8 cellular contexts compared by ENCODE assay signal in the genomic region with DNA sequence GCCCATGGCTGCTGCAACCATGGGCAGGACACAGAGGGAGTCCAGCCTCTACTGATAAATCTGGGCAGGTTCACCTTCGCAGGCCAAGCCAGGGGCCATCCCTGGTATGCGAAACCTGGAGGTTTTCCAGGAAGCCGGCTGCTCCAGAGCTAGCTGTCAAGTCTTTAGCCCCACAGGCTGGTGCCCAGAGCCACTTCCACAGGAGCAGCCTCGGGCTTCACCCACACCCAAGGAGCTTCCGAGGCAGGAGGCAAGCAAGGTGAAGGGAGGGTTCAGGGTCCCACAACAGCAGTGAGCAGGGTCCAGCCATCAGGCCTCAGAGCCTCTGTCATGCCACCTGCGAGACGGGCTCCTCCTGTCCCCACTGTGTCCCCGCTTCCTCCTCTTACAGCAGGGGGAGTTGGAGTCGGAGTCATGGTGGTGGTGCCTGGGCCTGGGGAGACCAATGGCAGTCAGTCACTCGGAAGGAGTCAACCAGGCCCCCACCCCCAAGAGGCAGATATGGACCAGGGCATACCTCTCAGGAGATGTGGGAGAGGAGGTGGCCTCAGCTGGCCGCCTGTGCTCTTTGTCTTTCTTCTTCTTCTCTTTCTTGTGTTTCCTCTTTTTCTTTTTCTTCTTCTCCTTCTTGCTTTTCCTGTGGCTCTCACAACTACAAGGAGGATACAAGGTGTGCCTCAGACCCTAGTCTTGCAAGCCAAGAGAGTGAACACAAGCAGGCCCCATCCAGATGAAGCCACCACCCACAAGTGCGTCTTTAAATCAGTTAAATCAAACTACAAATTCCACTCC. TPM values are rescaled to one million over a fixed set of nuclear protein-coding genes. Genes with fewer than 3 reads are reported as not detected.
DNase-seq lines count a peak whose midpoint lies in the region; ATAC-seq and TF ChIP-seq lines count a peak whose summit lies in the region.

No MANE protein-coding gene starts in this region.

- TSS peak; percentile 98 for BruUV-seq in Panc1 (replicated peaks; lab: Mats Ljungman, UMichigan)

- H3K4me1 ChIP-seq in Panc1 (ENCODE audit: control insufficient read depth, insufficient read depth, low read length) = peaks cover 27% of the 10 kb centered on the region
- H3K4me1 ChIP-seq in fibroblast of lung (ENCODE audit: control insufficient read depth, extremely low read depth, insufficient read depth, low read length) = no peaks in the 10 kb centered on the region
- H3K4me1 ChIP-seq in stomach = peaks cover 20 to 63% (median 53%) of the 10 kb centered on the region in 4 donors
- peaks cover 43% of the 10 kb centered on the region for H3K4me1 ChIP-seq in vagina

- H3K4me3 ChIP-seq in Panc1 (ENCODE audit: low read depth in 2 of 2, low read length in 2 of 2) (peak overlapping the region in 1 of 2 experiments; percentile 71; a peak in 3 of 4 replicates), fibroblast of lung (replicated peaks in 1 of 4; ENCODE audit: control extremely low read depth in 1 of 4, insufficient read depth in 1 of 4, low read depth in 3 of 4, low read length in 4 of 4) (peak overlapping the region in 1 of 4 experiments; percentile 83), stomach (peak overlapping the region in 1 of 4 donors; percentile 88), vagina (peak overlapping the region in 1 of 2 donors; percentile 83)

- ATAC-seq in Panc1 (no peak), HG03571 (IDR thresholded peaks at IDR 0.05; ENCODE audit: unreplicated experiment) (no peak)

- CTCF ChIA-PET in Panc1 (lab: Charles Lee) = no interaction called here

- peaks cover 3% of the 10 kb centered on the region for H4K20me1 ChIP-seq in fibroblast of lung (ENCODE audit: control insufficient read depth, extremely low read depth, insufficient read depth, low read length)

- H3K9me3 ChIP-seq in Panc1 (ENCODE audit: control insufficient read depth, insufficient read depth, low read depth, low read length) (no peaks in the 10 kb centered on the region), fibroblast of lung (ENCODE audit: control insufficient read depth, insufficient read depth, low read depth, low read length) (no peaks in the 10 kb centered on the region), stomach (no peaks in the 10 kb centered on the region), vagina (no peaks in the 10 kb centered on the region)

- 57 to 71% (median 62%) methylated on average over 9 to 12 of the region's 12 CpGs for WGBS in stomach, 5 donors

- H3K36me3 Mint-ChIP-seq in activated T-cell treated with anti-CD3 and anti-CD28 coated beads, Interleukin-2, amount 50 U/mL, for 24 hours (ENCODE audit: low read depth) = peaks cover 79% of the 10 kb centered on the region

- peaks cover 30% of the 10 kb centered on the region for H3K4me1 Mint-ChIP-seq in activated T-cell treated with anti-CD3 and anti-CD28 coated beads, Interleukin-2, amount 50 U/mL, for 24 hours (ENCODE audit: low read depth)

- no peak for TF ChIP-seq EP300 in stomach (IDR thresholded peaks at IDR 0.05)

- H3K36me3 ChIP-seq in Panc1 (ENCODE audit: control insufficient read depth, insufficient read depth, low read length) = peaks cover 8% of the 10 kb centered on the region
- H3K36me3 ChIP-seq in fibroblast of lung (ENCODE audit: control insufficient read depth, insufficient read depth, low read length) = peaks cover 42% of the 10 kb centered on the region
- H3K36me3 ChIP-seq in stomach = peaks cover 51 to 64% (median 57%) of the 10 kb centered on the region in 4 donors
- H3K36me3 ChIP-seq in vagina = peaks cover 0 to 44% of the 10 kb centered on the region in 2 donors

- POLR2A ChIA-PET in Panc1 (lab: Charles Lee) = no interaction called here

- H3K79me2 ChIP-seq in fibroblast of lung (ENCODE audit: control insufficient read depth, insufficient read depth, low read length) = peaks cover 51% of the 10 kb centered on the region

- TF ChIP-seq POLR2A in stomach (IDR thresholded peaks at IDR 0.05) (no peak), vagina (IDR thresholded peaks at IDR 0.05) (no peak)

- H3K27me3 ChIP-seq in Panc1 (ENCODE audit: control insufficient read depth, insufficient read depth, low read length) (no peaks in the 10 kb centered on the region), fibroblast of lung (ENCODE audit: control insufficient read depth, insufficient read depth, low read length) (no peaks in the 10 kb centered on the region), stomach (no peaks in the 10 kb centered on the region), vagina (no peaks in the 10 kb centered on the region)

- peak overlapping the region; percentile 35 for H3K4me2 ChIP-seq in fibroblast of lung (ENCODE audit: extremely low read depth, insufficient read depth, low read length)

- H3K27ac Mint-ChIP-seq in activated T-cell treated with anti-CD3 and anti-CD28 coated beads, Interleukin-2, amount 50 U/mL, for 24 hours = peak overlapping the region; percentile 87

- TF ChIP-seq CTCF in Panc1 (IDR thresholded peaks at IDR 0.05) (no peak), fibroblast of lung (conservative IDR thresholded peaks at IDR 0.05 in 1 of 2, IDR thresholded peaks at IDR 0.05 in 1 of 2; ENCODE audit: low read depth in 1 of 2, low read length in 2 of 2) (no peak), stomach (IDR thresholded peaks at IDR 0.05) (no peak), vagina (IDR thresholded peaks at IDR 0.05) (no peak)

- H3K4me3 Mint-ChIP-seq in activated T-cell treated with anti-CD3 and anti-CD28 coated beads, Interleukin-2, amount 50 U/mL, for 24 hours = peak overlapping the region; percentile 92

- peak; percentile 32 for DNase-seq in activated T-cell treated with anti-CD3 and anti-CD28 coated beads, Interleukin-2, amount 50 U/mL, for 24 hours
- DNase-seq in activated T-cell treated with anti-CD3 and anti-CD28 coated beads for 4 hours (no peak), Panc1 (ENCODE audit: low read depth, low spot score) (no peak), fibroblast of lung (ENCODE audit: low read depth in 2 of 2) (no peak), stomach (peak; percentile 45), vagina (ENCODE audit: extremely low spot score in 2 of 2) (no peak), nucleus accumbens (lab: John Stamatoyannopoulos, UW) (no peak)

- 0 out of 2 replicates have a peak overlapping the region, but pooled peaks have one; percentile 17 for H3K27ac ChIP-seq in Panc1 (ENCODE audit: low read length)
- no peak overlapping the region for H3K27ac ChIP-seq in fibroblast of lung (ENCODE audit: insufficient read depth, low read length)
- H3K27ac ChIP-seq in stomach = peak overlapping the region in 4 of 5 donors; percentile 90 to 96 (median 95)
- H3K27ac ChIP-seq in vagina = no peak overlapping the region

- intact Hi-C loops in Panc1 (cut with micrococcal nuclease; ENCODE audit: unreplicated experiment) (no loop called here), stomach (cut with DNase I; ENCODE audit: low total_unique reads) (no loop called here), vagina (cut with DNase I) (no loop called here)

- H3K9me3 Mint-ChIP-seq in activated T-cell treated with anti-CD3 and anti-CD28 coated beads, Interleukin-2, amount 50 U/mL, for 24 hours = no peaks in the 10 kb centered on the region

- no peaks in the 10 kb centered on the region for H3K27me3 Mint-ChIP-seq in activated T-cell treated with anti-CD3 and anti-CD28 coated beads, Interleukin-2, amount 50 U/mL, for 24 hours

- in situ Hi-C loops in Panc1 (cut with HindIII; ENCODE audit: low pct_unique_long_range_greater_than_20kb, low sequenced_read_pairs) = no loop called here

- no peak overlapping the region for H3K9ac ChIP-seq in fibroblast of lung (ENCODE audit: insufficient read depth, low read length)

- H2AFZ ChIP-seq in fibroblast of lung (ENCODE audit: low read length) = no peak overlapping the region

RNA-seq across cellular contexts. Expression of a gene that starts 2.1 kb away (rescaled TPM):
- total RNA-seq in Panc1 (2021; ENCODE audit: unreplicated experiment) = 24.9 TPM
- 28.1 TPM for polyA plus RNA-seq in Panc1 (2012; ENCODE audit: insufficient read length)
- total RNA-seq in fibroblast of lung = 7.6 and 8.0 TPM in 2 replicates
- polyA plus RNA-seq in fibroblast of lung = 4.8 and 7.0 TPM in 2 replicates
- polyA plus RNA-seq in fibroblast of lung (2012) = 8.5 and 15.4 TPM in 2 replicates
- polyA minus RNA-seq in fibroblast of lung (ENCODE audit: low replicate concordance) = 2.6 and 6.9 TPM in 2 replicates
- total RNA-seq in stomach = 10 to 100 TPM in 2 of 5 donors, 1 to 10 TPM in 2, under 1 TPM in 1; 0.58 to 94.7 (median 5.0) TPM
- polyA plus RNA-seq in stomach = 10 to 100 TPM; 12.8 to 30.5 (median 20.0) TPM
- 14.7 TPM for total RNA-seq in vagina

RNA-seq across cellular contexts. Expression of a gene that starts 8.1 kb away (rescaled TPM):
- total RNA-seq in Panc1 (2021; ENCODE audit: unreplicated experiment) = 53.0 TPM
- 128 TPM for polyA plus RNA-seq in Panc1 (2012; ENCODE audit: insufficient read length)
- 51.7 and 61.6 TPM in 2 replicates for total RNA-seq in fibroblast of lung
- polyA plus RNA-seq in fibroblast of lung = 39.5 and 41.0 TPM in 2 replicates
- 55.0 and 70.4 TPM in 2 replicates for polyA plus RNA-seq in fibroblast of lung (2012)
- 7.1 and 30.6 TPM in 2 replicates for polyA minus RNA-seq in fibroblast of lung (ENCODE audit: low replicate concordance)
- total RNA-seq in stomach = 100 to 1,000 TPM in 1 of 5 donors, 10 to 100 TPM in 4; 18.7 to 101 (median 77.4) TPM
- 100 to 1,000 TPM; 136 to 158 (median 156) TPM for polyA plus RNA-seq in stomach
- total RNA-seq in vagina = 73.7 TPM

RNA-seq across cellular contexts. Expression of a gene that starts 18.5 kb away (rescaled TPM):
- 321 TPM for total RNA-seq in Panc1 (2021; ENCODE audit: unreplicated experiment)
- polyA plus RNA-seq in Panc1 (2012; ENCODE audit: insufficient read length) = 556 TPM
- 195 and 261 TPM in 2 replicates for total RNA-seq in fibroblast of lung
- polyA plus RNA-seq in fibroblast of lung = 546 and 642 TPM in 2 replicates
- 456 and 567 TPM in 2 replicates for polyA plus RNA-seq in fibroblast of lung (2012)
- polyA minus RNA-seq in fibroblast of lung (ENCODE audit: low replicate concordance) = 684 and 840 TPM in 2 replicates
- total RNA-seq in stomach = 100 to 1,000 TPM; 111 to 289 (median 131) TPM
- 100 to 1,000 TPM; 230 to 310 (median 271) TPM for polyA plus RNA-seq in stomach
- 295 TPM for total RNA-seq in vagina

RNA-seq across cellular contexts. Expression of a gene that starts 39.1 kb away (rescaled TPM):
- 188 TPM for total RNA-seq in Panc1 (2021; ENCODE audit: unreplicated experiment)
- polyA plus RNA-seq in Panc1 (2012; ENCODE audit: insufficient read length) = 362 TPM
- 325 and 479 TPM in 2 replicates for total RNA-seq in fibroblast of lung
- 217 and 286 TPM in 2 replicates for polyA plus RNA-seq in fibroblast of lung
- 265 and 391 TPM in 2 replicates for polyA plus RNA-seq in fibroblast of lung (2012)
- 101 and 146 TPM in 2 replicates for polyA minus RNA-seq in fibroblast of lung (ENCODE audit: low replicate concordance)
- total RNA-seq in stomach = 100 to 1,000 TPM; 179 to 326 (median 230) TPM
- polyA plus RNA-seq in stomach = 100 to 1,000 TPM; 457 to 613 (median 592) TPM
- total RNA-seq in vagina = 299 TPM

RNA-seq across cellular contexts. Expression of a gene that starts 48.7 kb away (rescaled TPM):
- total RNA-seq in Panc1 (2021; ENCODE audit: unreplicated experiment) = 2.4 TPM
- polyA plus RNA-seq in Panc1 (2012; ENCODE audit: insufficient read length) = 4.4 TPM
- total RNA-seq in fibroblast of lung = 6.7 and 13.4 TPM in 2 replicates
- polyA plus RNA-seq in fibroblast of lung = 1.3 and 1.4 TPM in 2 replicates
- polyA plus RNA-seq in fibroblast of lung (2012) = 5.0 and 5.3 TPM in 2 replicates
- 4.0 and 4.4 TPM in 2 replicates for polyA minus RNA-seq in fibroblast of lung (ENCODE audit: low replicate concordance)
- 10 to 100 TPM in 1 of 5 donors, 1 to 10 TPM in 2, not detected in 2; 1.3 to 26.6 (median 1.7) TPM for total RNA-seq in stomach
- polyA plus RNA-seq in stomach = 1 to 10 TPM in 1 of 3 donors, under 1 TPM in 2; 0.46 to 1.8 (median 0.87) TPM
- total RNA-seq in vagina = 4.4 TPM

Comparison
In these comparisons a context has a peak if more than half of its experiments do, and no peak if none do; other contexts are left out.
1. DNase-seq: peak in activated T-cell treated with anti-CD3 and anti-CD28 coated beads, Interleukin-2, amount 50 U/mL, for 24 hours (single experiment) and stomach (single experiment); none in activated T-cell treated with anti-CD3 and anti-CD28 coated beads for 4 hours (single experiment), Panc1 (single experiment), fibroblast of lung (0 of 2), vagina (0 of 2) and nucleus accumbens (0 of 56).
2. H3K27ac ChIP-seq: peak in Panc1 (single experiment) and stomach (4 of 5); none in fibroblast of lung (single experiment) and vagina (single experiment).